27 cellular contexts compared by ENCODE assay signal in genomic region chr21:43375006-43375826, GRCh38. TPM values are rescaled to one million over a fixed set of nuclear protein-coding genes. Genes with fewer than 3 reads are reported as not detected.
DNase-seq lines count a peak whose midpoint lies in the region; ATAC-seq, FAIRE-seq and TF ChIP-seq lines count a peak whose summit lies in the region.
"Had no signal": no experiment of that assay in that cellular context is flagged by ENCODE, and none has a peak within 500 bp of the region (broad histone marks: within the 10 kb centered on the region; RNA-seq: fewer than 3 reads in every experiment).

No MANE protein-coding gene starts in this region.

- H2AFZ ChIP-seq in HepG2 (ENCODE audit: low read length), result no peak overlapping the region
- H2AFZ ChIP-seq: PC-9 had no signal

- in situ Hi-C loops in HepG2 (cut with HindIII; ENCODE audit: extremely low pct_ligation_motif_present, low pct_unique_long_range_greater_than_20kb), result no loop called here

- POLR2A ChIA-PET in RWPE1 (lab: Yijun Ruan, JAX; ENCODE audit: low non-redundant PET), result no interaction called here
- POLR2A ChIA-PET in HepG2 (lab: Yijun Ruan, JAX), result no interaction called here

- H3K27ac ChIP-seq in left ventricle myocardium inferior (replicated peaks), result no peak overlapping the region
- H3K27ac ChIP-seq in RWPE1, result peak overlapping the region; percentile 90
- no peak overlapping the region for H3K27ac ChIP-seq in HepG2 (ENCODE audit: extremely low read length, insufficient read depth, low read length)
- no peak overlapping the region for H3K27ac ChIP-seq in aorta (ENCODE audit: low read depth in 1 of 2, low read length in 2 of 2)
- H3K27ac ChIP-seq: 22Rv1, KMS-11, PC-9, SK-N-MC had no signal

- no peak overlapping the region for H3K9ac ChIP-seq in HepG2 (ENCODE audit: insufficient read depth, low read depth, low read length)
- H3K9ac ChIP-seq: KMS-11 had no signal

- H3K27me3 ChIP-seq in left ventricle myocardium inferior (ENCODE audit: low read depth) (no peaks in the 10 kb centered on the region), HepG2 (ENCODE audit: control insufficient read depth in 1 of 2, insufficient read depth in 2 of 2, low read length in 2 of 2) (peaks cover 14 to 55% of the 10 kb centered on the region in 2 experiments), aorta (ENCODE audit: control insufficient read depth in 1 of 2, insufficient read depth in 2 of 2, low read length in 1 of 2) (no peaks in the 10 kb centered on the region)
- H3K27me3 ChIP-seq: BE2C had no signal

- CTCF ChIA-PET in RWPE1 (lab: Yijun Ruan, JAX) (no interaction called here), HepG2 (lab: Yijun Ruan, JAX; ENCODE audit: low intra/inter-chr PET ratio, low total read pairs) (no interaction called here)

- H3K4me1 Mint-ChIP-seq in endothelial cell (ENCODE audit: unreplicated experiment), result no peaks in the 10 kb centered on the region
- H3K4me1 Mint-ChIP-seq: CD14-positive monocyte; CD8-positive, alpha-beta memory T cell had no signal

- no peaks in the 10 kb centered on the region for H4K20me1 ChIP-seq in HepG2 (ENCODE audit: insufficient read depth, low read length)

- WGBS in HepG2 (ENCODE audit: low lambda C conversion rate), result 20% methylated on average over 10 of the region's 17 CpGs
- WGBS in aorta, 2 donors, result 92 to 94% methylated on average over 17 of the region's 17 CpGs

- H3K9me3 Mint-ChIP-seq in endothelial cell (ENCODE audit: unreplicated experiment), result no peaks in the 10 kb centered on the region
- H3K9me3 Mint-ChIP-seq: CD14-positive monocyte; CD8-positive, alpha-beta memory T cell had no signal

- H3K4me2 ChIP-seq in HepG2 (ENCODE audit: low read depth, low read length), result no peak overlapping the region
- H3K4me2 ChIP-seq: KMS-11 had no signal

- peaks cover 6% of the 10 kb centered on the region for H3K27me3 Mint-ChIP-seq in endothelial cell (ENCODE audit: unreplicated experiment)
- H3K27me3 Mint-ChIP-seq: CD8-positive, alpha-beta memory T cell had no signal

- H3K36me3 ChIP-seq in left ventricle myocardium inferior (no peaks in the 10 kb centered on the region), HepG2 (replicated peaks in 1 of 2; ENCODE audit: control insufficient read depth in 1 of 2, insufficient read depth in 2 of 2, low read length in 2 of 2) (no peaks in the 10 kb centered on the region), aorta (ENCODE audit: control insufficient read depth in 1 of 2, insufficient read depth in 2 of 2, low read length in 1 of 2) (no peaks in the 10 kb centered on the region)
- H3K36me3 ChIP-seq: BE2C had no signal

- no peak for ATAC-seq in Right ventricle myocardium inferior
- no peak; the same call in 2 of the 3 replicates for ATAC-seq in HepG2
- peak; percentile 36 for ATAC-seq in aorta (ENCODE audit: low FRiP score)

- no peak for TF ChIP-seq RAD21 in HepG2 (CRISPR knock-in tag; IDR thresholded peaks at IDR 0.05)

- no peaks in the 10 kb centered on the region for H3K79me2 ChIP-seq in HepG2 (ENCODE audit: insufficient read depth, low read length)

- H3K36me3 Mint-ChIP-seq in endothelial cell (ENCODE audit: low read depth, unreplicated experiment), result no peaks in the 10 kb centered on the region
- H3K36me3 Mint-ChIP-seq: CD14-positive monocyte; CD8-positive, alpha-beta memory T cell had no signal

- no peak for TF ChIP-seq POLR2A in HepG2 (IDR thresholded peaks at IDR 0.05; ENCODE audit: insufficient read depth in 1 of 2, low read depth in 2 of 2, low read length in 2 of 2)

- BruUV-seq in HepG2 (replicated peaks; lab: Mats Ljungman, UMichigan), result no TSS peak

- H3K4me3 ChIP-seq in left ventricle myocardium inferior, result no peak overlapping the region
- H3K4me3 ChIP-seq in HepG2 (replicated peaks in 1 of 3; ENCODE audit: insufficient read depth in 1 of 3, low read depth in 2 of 3, low read length in 3 of 3), result no peak overlapping the region
- H3K4me3 ChIP-seq in aorta (ENCODE audit: low read length in 2 of 2), result no peak overlapping the region
- H3K4me3 ChIP-seq: PC-9, SK-N-MC had no signal

- H3K4me1 ChIP-seq in left ventricle myocardium inferior, result no peaks in the 10 kb centered on the region
- H3K4me1 ChIP-seq in HepG2 (ENCODE audit: insufficient read depth, low read length), result no peaks in the 10 kb centered on the region
- no peaks in the 10 kb centered on the region for H3K4me1 ChIP-seq in aorta (ENCODE audit: control insufficient read depth in 1 of 2, insufficient read depth in 2 of 2, low read length in 2 of 2)

- TF ChIP-seq CTCF in left ventricle myocardium inferior (IDR thresholded peaks at IDR 0.05; ENCODE audit: borderline replicate concordance), result no peak
- TF ChIP-seq CTCF in RWPE1 (conservative IDR thresholded peaks at IDR 0.05; ENCODE audit: low read depth), result no peak
- no peak for TF ChIP-seq CTCF in HepG2 (CRISPR knock-in tag; IDR thresholded peaks at IDR 0.05)
- no peak for TF ChIP-seq CTCF in GM10266 (IDR thresholded peaks at IDR 0.05; ENCODE audit: control insufficient read depth, insufficient read depth, low read depth, missing control alignments)
- TF ChIP-seq CTCF in endothelial cell (IDR thresholded peaks at IDR 0.05; ENCODE audit: unreplicated experiment), result no peak

- H3K4me3 Mint-ChIP-seq in endothelial cell (ENCODE audit: unreplicated experiment), result no peak overlapping the region
- H3K4me3 Mint-ChIP-seq: CD14-positive monocyte; CD8-positive, alpha-beta memory T cell had no signal

- no peaks in the 10 kb centered on the region for H3K9me3 ChIP-seq in left ventricle myocardium inferior (replicated peaks)
- no peaks in the 10 kb centered on the region for H3K9me3 ChIP-seq in HepG2 (ENCODE audit: low read length)
- no peaks in the 10 kb centered on the region for H3K9me3 ChIP-seq in aorta (ENCODE audit: control insufficient read depth, low read length)
- H3K9me3 ChIP-seq: BE2C had no signal

- no peak for TF ChIP-seq EP300 in HepG2 (IDR thresholded peaks at IDR 0.05; ENCODE audit: low read depth in 2 of 2, low read length in 2 of 2)
- TF ChIP-seq EP300 in HepG2 (CRISPR knock-in tag; IDR thresholded peaks at IDR 0.05; ENCODE audit: borderline replicate concordance), result no peak

- DNase-seq in Right ventricle myocardium inferior (ENCODE audit: missing footprints) (peak; percentile 58), left ventricle myocardium inferior (no peak), RWPE1 (ENCODE audit: low spot score) (no peak), HepG2 (ENCODE audit: low spot score) (no peak), aorta (peak in 1 of 2 donors; percentile 32), GM10266 (ENCODE audit: extremely low spot score) (no peak), endothelial cell (ENCODE audit: low spot score) (no peak)
- DNase-seq: BE2C; CD8-positive, alpha-beta memory T cell; DMS 273 treated with DMSO at 0.1 percent for 48 hours; DMS79; GF-D8; GOT3; IMR-90; MM.1S; NCI-H2029; NCI-H446 treated with DMSO at 0.1 percent for 48 hours; NCI-H526; NCI-H82; NK-92 treated with Interleukin-12 subunit alpha and Interleukin-12 subunit beta, amount 100 ng/mL, for 24 hours; PC-9; SHP77 treated with DMSO at 0.1 percent for 48 hours had no signal

- FAIRE-seq in HepG2 (lab: Jason Lieb, UNC), result no peak
- FAIRE-seq: GM12892 had no signal

- intact Hi-C loops in Right ventricle myocardium inferior (cut with DNase I), result no loop called here
- intact Hi-C loops in left ventricle myocardium inferior (cut with micrococcal nuclease), result no loop called here
- intact Hi-C loops in HepG2 (cut with micrococcal nuclease; ENCODE audit: unreplicated experiment), result no loop called here
- intact Hi-C loops in aorta (cut with DNase I), result no loop called here

- H3K27ac Mint-ChIP-seq in endothelial cell (ENCODE audit: unreplicated experiment), result no peak overlapping the region

RNA-seq across cellular contexts. Expression of gene SIK1, which starts 51.7 kb away (rescaled TPM):
- total RNA-seq in Right ventricle myocardium inferior (4.6 TPM), left ventricle myocardium inferior (7.8 TPM), HepG2 (2016; rRNA removed; fragmentation: Illumina TruSeq; extraction: Trizol) (4.5 and 5.2 TPM in 2 replicates), aorta (10 to 100 TPM; 18.1 to 51.4 TPM), endothelial cell (ENCODE audit: unreplicated experiment) (1.8 TPM)
- total RNA-seq in HepG2 (2016; cell fraction: cytosol; rRNA removed; fragmentation: Illumina TruSeq; extraction: Trizol; ENCODE audit: low read depth), result 0.71 and 1.2 TPM in 2 replicates
- 2.8 and 6.2 TPM in 2 replicates for total RNA-seq in HepG2 (2016; cell fraction: insoluble cytoplasmic fraction; rRNA removed; fragmentation: Illumina TruSeq; extraction: Trizol)
- 1.0 and 1.7 TPM in 2 replicates for total RNA-seq in HepG2 (2016; cell fraction: membrane; rRNA removed; fragmentation: Illumina TruSeq; extraction: Trizol)
- total RNA-seq in HepG2 (2016; cell fraction: nucleus; rRNA removed; fragmentation: Illumina TruSeq; extraction: Trizol), result 8.3 and 8.9 TPM in 2 replicates
- polyA plus RNA-seq in HepG2 (2011; rRNA removed) (11.8 and 14.5 TPM in 2 replicates), aorta (under 1 TPM; 0.72 to 0.75 TPM)
- 2.2 and 3.7 TPM in 2 replicates for polyA plus RNA-seq in HepG2 (2011; cell fraction: cytosol; rRNA removed)
- polyA plus RNA-seq in HepG2 (2011; cell fraction: nucleus; rRNA removed), result 16.5 and 19.0 TPM in 2 replicates
- polyA plus RNA-seq in HepG2 (2012), result 13.7 and 16.8 TPM in 2 replicates
- polyA plus RNA-seq in HepG2 (2016; cell fraction: cytosol; fragmentation: Illumina TruSeq; extraction: Trizol; ENCODE audit: low read depth), result 0.21 and 0.24 TPM in 2 replicates
- polyA plus RNA-seq in HepG2 (2016; cell fraction: insoluble cytoplasmic fraction; fragmentation: Illumina TruSeq; extraction: Trizol; ENCODE audit: low read depth), result 1.5 and 2.8 TPM in 2 replicates
- polyA plus RNA-seq in HepG2 (2016; cell fraction: membrane; fragmentation: Illumina TruSeq; extraction: Trizol; ENCODE audit: low read depth), result 0.62 and 0.91 TPM in 2 replicates
- 20.9 and 35.5 TPM in 2 replicates for polyA plus RNA-seq in HepG2 (2016; cell fraction: nucleus; fragmentation: Illumina TruSeq; extraction: Trizol; ENCODE audit: insufficient read depth, low read depth)
- 12.8 and 71.6 TPM in 2 replicates for polyA minus RNA-seq in HepG2 (2011; rRNA and poly(A)+ RNA removed; ENCODE audit: low replicate concordance)
- polyA minus RNA-seq in HepG2 (2011; cell fraction: cytosol; rRNA and poly(A)+ RNA removed), result 14.9 and 19.3 TPM in 2 replicates
- 15.5 and 29.5 TPM in 2 replicates for polyA minus RNA-seq in HepG2 (2011; cell fraction: nucleus; rRNA and poly(A)+ RNA removed)
